ENCODE assay signal across 17 cellular contexts in genomic region chr11:79864882-79865281, GRCh38.
DNase-seq lines count a peak whose midpoint lies in the region; TF ChIP-seq lines count a peak whose summit lies in the region.
"Had no signal": no experiment of that assay in that cellular context is flagged by ENCODE, and none has a peak within 500 bp of the region (broad histone marks: within the 10 kb centered on the region; RNA-seq: fewer than 3 reads in every experiment).

No MANE protein-coding gene starts in this region.

- 79% methylated on average over 6 of the region's 6 CpGs for WGBS in hepatocyte (ENCODE audit: low lambda C conversion rate, missing lambda C conversion rate)

- H3K4me3 ChIP-seq in hepatocyte: no peak overlapping the region
- H3K4me3 ChIP-seq: heart left ventricle, sigmoid colon had no signal

- no peak overlapping the region for H3K4me2 ChIP-seq in hepatocyte

- no peak overlapping the region for H3K27ac ChIP-seq in hepatocyte
- H3K27ac ChIP-seq: heart left ventricle, sigmoid colon had no signal

- no peak overlapping the region for H2AFZ ChIP-seq in hepatocyte

- H3K36me3 ChIP-seq in hepatocyte (replicated peaks; ENCODE audit: insufficient read depth, low read depth): no peaks in the 10 kb centered on the region
- H3K36me3 ChIP-seq: heart left ventricle, sigmoid colon had no signal

- H3K27me3 ChIP-seq in hepatocyte: no peaks in the 10 kb centered on the region
- H3K27me3 ChIP-seq: heart left ventricle, sigmoid colon had no signal

- no peaks in the 10 kb centered on the region for H4K20me1 ChIP-seq in hepatocyte (ENCODE audit: insufficient read depth, poor library complexity, severe bottlenecking)

- no peaks in the 10 kb centered on the region for H3K4me1 ChIP-seq in hepatocyte (ENCODE audit: insufficient read depth)
- H3K4me1 ChIP-seq: heart left ventricle, sigmoid colon had no signal

- H3K9me3 ChIP-seq in hepatocyte (ENCODE audit: low read depth): no peaks in the 10 kb centered on the region
- H3K9me3 ChIP-seq: sigmoid colon had no signal

- H3K9me2 ChIP-seq in hepatocyte (replicated peaks; ENCODE audit: insufficient read depth): no peaks in the 10 kb centered on the region

- peak; percentile 4 for DNase-seq in A172 (ENCODE audit: low spot score)
- DNase-seq in EL: peak; percentile 1
- DNase-seq in NCI-H69 (lab: John Stamatoyannopoulos, UW): peak; percentile 58
- DNase-seq in hepatocyte (ENCODE audit: low spot score): peak; percentile 31
- DNase-seq in posterior cingulate gyrus: no peak
- no peak for DNase-seq in cerebellar cortex (ENCODE audit: low spot score)
- no peak for DNase-seq in retina
- DNase-seq: activated CD4-positive, alpha-beta T cell treated with anti-CD3 and anti-CD28 coated beads, Interleukin-2, amount 50 U/mL, for 1 hour; aorta; C1 segment of cervical spinal cord; GF-D8; HCEC 1CT; heart left ventricle; Karpas-422; NCI-H1105; NCI-H2107; sigmoid colon had no signal

- no peak for TF ChIP-seq CTCF in hepatocyte (IDR thresholded peaks at IDR 0.05; ENCODE audit: poor library complexity)

- intact Hi-C loops in posterior cingulate gyrus (cut with DNase I): no loop called here

- H3K79me2 ChIP-seq in hepatocyte: no peaks in the 10 kb centered on the region

Comparison
In these comparisons a context has a peak if more than half of its experiments do, and no peak if none do; other contexts are left out.
1. DNase-seq: peak in A172 (single experiment), EL (single experiment), NCI-H69 (single experiment) and hepatocyte (single experiment); none in posterior cingulate gyrus (0 of 10), cerebellar cortex (single experiment) and retina (single experiment).